10 cellular contexts compared by ENCODE assay signal in genomic region chr4:971670-972500, GRCh38. TPM values are rescaled to one million over a fixed set of nuclear protein-coding genes. Genes with fewer than 3 reads are reported as not detected.
A peak's percentile ranks its signal among the peaks of the same experiment; 100 is the strongest.
DNase-seq lines count a peak whose midpoint lies in the region; ATAC-seq, FAIRE-seq and TF ChIP-seq lines count a peak whose summit lies in the region.
"Had no signal": no experiment of that assay in that cellular context is flagged by ENCODE, and none has a peak within 500 bp of the region (broad histone marks: within the 10 kb centered on the region; RNA-seq: fewer than 3 reads in every experiment).

No MANE protein-coding gene starts in this region.

- H3K4me3 ChIP-seq in cardiac muscle cell (peak overlapping the region; percentile 73), GM12878 (peak overlapping the region; percentile 75; the same call in 1 of the 2 replicates), mesenchymal stem cell (ENCODE audit: insufficient read depth in 1 of 2, low read depth in 1 of 2, low read length in 2 of 2) (peak overlapping the region in 1 of 2 experiments; percentile 86), upper lobe of left lung (peak overlapping the region in 3 of 4 donors; percentile 88 to 97 (median 96))

- H4K20me1 ChIP-seq in GM12878 (ENCODE audit: control insufficient read depth, insufficient read depth), result no peaks in the 10 kb centered on the region

- TF ChIP-seq CTCF in cardiac muscle cell (IDR thresholded peaks at IDR 0.05; ENCODE audit: low read depth, low read length) (no peak), GM12878 (IDR thresholded peaks at IDR 0.05 in 2 of 3, conservative IDR thresholded peaks at IDR 0.05 in 1 of 3; ENCODE audit: control insufficient read depth in 2 of 3, extremely low read depth in 1 of 3, insufficient read depth in 1 of 3, low read depth in 3 of 3, low read length in 3 of 3) (no peak), upper lobe of left lung (IDR thresholded peaks at IDR 0.05) (no peak)

- H3K27me3 ChIP-seq in cardiac muscle cell (peaks cover 42% of the 10 kb centered on the region), GM12878 (replicated peaks in 1 of 2; ENCODE audit: control insufficient read depth in 2 of 2, insufficient read depth in 2 of 2, low read length in 1 of 2) (no peaks in the 10 kb centered on the region), mesenchymal stem cell (ENCODE audit: control insufficient read depth in 1 of 2, insufficient read depth in 1 of 2, low read length in 2 of 2) (no peaks in the 10 kb centered on the region), upper lobe of left lung (peaks cover 0 to 6% (median 2%) of the 10 kb centered on the region in 4 donors)

- WGBS in GM12878 (ENCODE audit: insufficient coverage, insufficient replicate concordance, low lambda C conversion rate, missing lambda C conversion rate), result 75% methylated on average over 24 of the region's 24 CpGs
- 84% methylated on average over 24 of the region's 24 CpGs for WGBS in mesenchymal stem cell
- WGBS in upper lobe of left lung, 2 donors, result 62 to 74% methylated on average over 7 to 14 of the region's 24 CpGs

- H3K4ac ChIP-seq in mesenchymal stem cell (ENCODE audit: low read depth in 1 of 2, low read length in 2 of 2), result no peak overlapping the region

- no peak for FAIRE-seq in GM12878 (lab: Jason Lieb, UNC)

- peak overlapping the region; percentile 80 for H2BK15ac ChIP-seq in mesenchymal stem cell (ENCODE audit: low read depth, poor library complexity, severe bottlenecking)

- H3K27ac ChIP-seq in cardiac muscle cell, result no peak overlapping the region
- H3K27ac ChIP-seq in GM12878 (ENCODE audit: control insufficient read depth, insufficient read depth), result no peak overlapping the region
- no peak overlapping the region for H3K27ac ChIP-seq in mesenchymal stem cell (ENCODE audit: low read length, poor library complexity, severe bottlenecking)
- H3K27ac ChIP-seq in upper lobe of left lung, result no peak overlapping the region

- H2BK12ac ChIP-seq in mesenchymal stem cell (ENCODE audit: low read length in 2 of 2), result no peak overlapping the region

- no peak overlapping the region for H3K23ac ChIP-seq in mesenchymal stem cell (ENCODE audit: low read length in 2 of 2)

- H3K18ac ChIP-seq in mesenchymal stem cell (ENCODE audit: low read depth in 1 of 2, low read length in 2 of 2), result no peak overlapping the region

- no TSS peak for BruUV-seq in GM12878 (replicated peaks; lab: Mats Ljungman, UMichigan)

- peak overlapping the region; percentile 98 for H3K4me2 ChIP-seq in GM12878 (ENCODE audit: control insufficient read depth, insufficient read depth)
- H3K4me2 ChIP-seq in mesenchymal stem cell (ENCODE audit: low read length, poor library complexity, severe bottlenecking), result peak overlapping the region; percentile 80

- no peak overlapping the region for H4K8ac ChIP-seq in mesenchymal stem cell (ENCODE audit: low read length)

- RAD21 ChIA-PET in GM12878 (lab: Charles Lee; ENCODE audit: unreplicated experiment), result no interaction called here

- H3K79me1 ChIP-seq in mesenchymal stem cell (replicated peaks; ENCODE audit: low read length, poor library complexity, severe bottlenecking), result peaks cover 36% of the 10 kb centered on the region

- no peak overlapping the region for H4K91ac ChIP-seq in mesenchymal stem cell (ENCODE audit: low read length)

- no peak for TF ChIP-seq EP300 in GM12878 (IDR thresholded peaks at IDR 0.05; ENCODE audit: borderline replicate concordance in 1 of 2, control insufficient read depth in 1 of 2, low read depth in 2 of 2, low read length in 2 of 2)
- TF ChIP-seq EP300 in upper lobe of left lung (IDR thresholded peaks at IDR 0.05), result no peak

- SMC1A ChIA-PET in GM12878 (lab: Charles Lee; ENCODE audit: uncharacterized antibody, unreplicated experiment), result no interaction called here

- no peak for ATAC-seq in left ventricle myocardium superior
- ATAC-seq in GM12878, result 0 out of 3 replicates have a peak, but pooled peaks have one; percentile 10
- no peak for ATAC-seq in upper lobe of left lung (ENCODE audit: low FRiP score in 2 of 2)
- no peak for ATAC-seq in HG02938 (IDR thresholded peaks at IDR 0.05; ENCODE audit: unreplicated experiment)
- ATAC-seq in GM18505 (IDR thresholded peaks at IDR 0.05; ENCODE audit: unreplicated experiment), result no peak

- H3K9ac ChIP-seq in GM12878 (ENCODE audit: control insufficient read depth, insufficient read depth, low read length), result peak overlapping the region; percentile 56; the same call in 1 of the 2 replicates
- H3K9ac ChIP-seq in mesenchymal stem cell (ENCODE audit: low read length), result peak overlapping the region; percentile 79

- no peak overlapping the region for H2BK120ac ChIP-seq in mesenchymal stem cell (ENCODE audit: low read depth, low read length)

- in situ Hi-C loops in GM12878 (cut with MboI), result no loop called here

- H3K36me3 ChIP-seq in cardiac muscle cell (no peaks in the 10 kb centered on the region), GM12878 (ENCODE audit: control insufficient read depth in 2 of 2, insufficient read depth in 2 of 2, low read length in 1 of 2) (no peaks in the 10 kb centered on the region), mesenchymal stem cell (ENCODE audit: control insufficient read depth in 1 of 2, insufficient read depth in 2 of 2, low read depth in 1 of 2, low read length in 2 of 2) (peaks cover 6 to 34% of the 10 kb centered on the region in 2 experiments), upper lobe of left lung (peaks cover 0 to 9% (median 1%) of the 10 kb centered on the region in 4 donors)

- CTCF ChIA-PET in GM12878 (lab: Yijun Ruan, JAX), result no interaction called here

- POLR2A ChIA-PET in GM12878 (lab: Charles Lee), result interaction anchor here (0.9 to 1.7 kb wide), 3 partner anchors 15 to 38 kb away, joined by 3 to 4 read pairs (median 3); partner anchors contain the start of gene IDUA

- TF ChIP-seq POLR2A in GM12878 (IDR thresholded peaks at IDR 0.05; ENCODE audit: low read depth, low read length) (no peak), upper lobe of left lung (IDR thresholded peaks at IDR 0.05) (no peak), GM18505 (IDR thresholded peaks at IDR 0.05; ENCODE audit: borderline replicate concordance, extremely low read depth, insufficient read depth, insufficient read length) (no peak)

- no peak overlapping the region for H2AFZ ChIP-seq in GM12878 (ENCODE audit: control insufficient read depth, low read depth, low read length)
- H2AFZ ChIP-seq in mesenchymal stem cell (ENCODE audit: low read depth, low read length), result no peak overlapping the region

- no peak overlapping the region for H2AK5ac ChIP-seq in mesenchymal stem cell (ENCODE audit: low read length, severe bottlenecking)

- H3K4me1 ChIP-seq in cardiac muscle cell (ENCODE audit: low read depth) (no peaks in the 10 kb centered on the region), GM12878 (ENCODE audit: control insufficient read depth, insufficient read depth, low read length) (peaks cover 5% of the 10 kb centered on the region; the same call in 1 of the 2 replicates), mesenchymal stem cell (ENCODE audit: control insufficient read depth, insufficient read depth, low read depth, low read length) (peaks cover 32% of the 10 kb centered on the region), upper lobe of left lung (peaks cover 20 to 51% (median 25%) of the 10 kb centered on the region in 4 donors)

- no peak for DNase-seq in cardiac muscle cell (ENCODE audit: low read depth in 1 of 2, low spot score in 1 of 2)
- no peak for DNase-seq in left ventricle myocardium superior
- DNase-seq in GM12878 (ENCODE audit: low read depth, low spot score), result no peak
- no peak for DNase-seq in mesenchymal stem cell
- peak in 1 of 2 donors; percentile 61 for DNase-seq in upper lobe of left lung
- DNase-seq in NCI-H748 (lab: John Stamatoyannopoulos, UW; ENCODE audit: unreplicated experiment), result no peak
- DNase-seq: central memory CD4-positive, alpha-beta T cell; NCI-H748 treated with DMSO at 0.1 percent for 48 hours had no signal

- no peak for TF ChIP-seq RAD21 in GM12878 (IDR thresholded peaks at IDR 0.05; ENCODE audit: insufficient read depth, low read depth, low read length)

- no peak overlapping the region for H2BK5ac ChIP-seq in mesenchymal stem cell (ENCODE audit: low read depth, low read length, poor library complexity, severe bottlenecking)

- H3K14ac ChIP-seq in mesenchymal stem cell (ENCODE audit: low read length in 2 of 2), result no peak overlapping the region

- intact Hi-C loops in left ventricle myocardium superior (cut with micrococcal nuclease), result no loop called here
- intact Hi-C loops in GM12878 (cut with micrococcal nuclease; ENCODE audit: unreplicated experiment), result loop anchor here (5.0 kb wide), 1 partner anchor 35 kb away; no protein-coding TSS in a partner anchor

- H3K79me2 ChIP-seq in GM12878 (ENCODE audit: control insufficient read depth, insufficient read depth, low read length), result no peaks in the 10 kb centered on the region

- H3K9me3 ChIP-seq in cardiac muscle cell (ENCODE audit: low read depth), result no peaks in the 10 kb centered on the region
- no peaks in the 10 kb centered on the region; the same call in 2 of the 3 replicates for H3K9me3 ChIP-seq in GM12878 (replicated peaks; ENCODE audit: control insufficient read depth, insufficient read depth, low read length)
- no peaks in the 10 kb centered on the region for H3K9me3 ChIP-seq in mesenchymal stem cell (ENCODE audit: control insufficient read depth, low read length)
- H3K9me3 ChIP-seq in upper lobe of left lung, result no peaks in the 10 kb centered on the region

RNA-seq across cellular contexts. Expression of gene DGKQ, which starts 1.5 kb away (rescaled TPM):
- total RNA-seq in cardiac muscle cell (15.9 and 17.1 TPM in 2 replicates), left ventricle myocardium superior (3.6 TPM), GM12878 (2014; rRNA removed) (7.8 and 8.0 TPM in 2 replicates), GM12878 (2014; rRNA removed; fragmentation: Illumina TruSeq; extraction: Trizol) (1.7 and 1.8 TPM in 2 replicates), GM12878 (2021) (9.5 and 10.5 TPM in 2 replicates), upper lobe of left lung (10 to 100 TPM; 10.7 to 36.7 (median 17.5) TPM)
- polyA plus RNA-seq in cardiac muscle cell (13.5 and 15.1 TPM in 2 replicates), GM12878 (2011; rRNA removed) (1.1 and 2.8 TPM in 2 replicates), GM12878 (2014; fragmentation: Illumina TruSeq; extraction: Trizol) (0.49 and 0.79 TPM in 2 replicates), GM12878 (2014; fragmentation: Nextera tagmentation; extraction: Ambion mirVana) (under 1 TPM; 0.11 to 0.46 TPM), GM12878 (2014; rRNA removed) (8.1 and 8.5 TPM in 2 replicates), GM12878 (2016; fragmentation: Nextera tagmentation; extraction: Ambion mirVana) (1 to 10 TPM in 1 of 2 experiments, under 1 TPM in 1; 0.79 to 1.1 TPM)
- 11.3 and 12.9 TPM in 2 replicates for total RNA-seq in GM12878 (2013; cell fraction: nucleolus; rRNA removed)
- polyA plus RNA-seq in GM12878 (2011; ENCODE audit: low read depth), result 1.3 TPM
- polyA plus RNA-seq in GM12878 (2011; cell fraction: cytosol; rRNA removed), result 3.6 and 6.1 TPM in 2 replicates
- 62.4 and 74.3 TPM in 2 replicates for polyA plus RNA-seq in GM12878 (2011; cell fraction: nucleus; rRNA removed)
- polyA plus RNA-seq in GM12878 (2012), result 4.3 and 4.8 TPM in 2 replicates
- 2.3 and 4.4 TPM in 2 replicates for polyA minus RNA-seq in GM12878 (2011; rRNA and poly(A)+ RNA removed)
- 1.5 and 2.3 TPM in 2 replicates for polyA minus RNA-seq in GM12878 (2011; cell fraction: cytosol; rRNA and poly(A)+ RNA removed)
- polyA minus RNA-seq in GM12878 (2011; cell fraction: nucleus; rRNA and poly(A)+ RNA removed), result 6.8 and 10.8 TPM in 2 replicates
- 5.2 TPM for polyA plus RNA-seq in mesenchymal stem cell (2013, experiment 1 of 2)
- polyA plus RNA-seq in mesenchymal stem cell (2013, experiment 2 of 2), result 5.1 TPM

RNA-seq across cellular contexts. Expression of gene IDUA, which starts 15.0 kb away (rescaled TPM):
- total RNA-seq in cardiac muscle cell (13.0 and 14.9 TPM in 2 replicates), left ventricle myocardium superior (8.7 TPM), GM12878 (2014; rRNA removed) (2.4 and 5.4 TPM in 2 replicates), GM12878 (2014; rRNA removed; fragmentation: Illumina TruSeq; extraction: Trizol) (0.23 and 0.76 TPM in 2 replicates), GM12878 (2021) (5.7 and 7.6 TPM in 2 replicates), upper lobe of left lung (100 to 1,000 TPM in 1 of 6 donors, 10 to 100 TPM in 5; 13.5 to 152 (median 55.9) TPM)
- polyA plus RNA-seq in cardiac muscle cell (29.9 and 34.0 TPM in 2 replicates), GM12878 (2011; rRNA removed) (0.37 and 1.2 TPM in 2 replicates), GM12878 (2014; fragmentation: Illumina TruSeq; extraction: Trizol) (0.24 TPM in 1 of 2 replicates, not detected in the other), GM12878 (2014; fragmentation: Nextera tagmentation; extraction: Ambion mirVana) (under 1 TPM in 1 of 2 experiments, not detected in 1; 0.05 TPM), GM12878 (2014; rRNA removed) (5.8 and 6.3 TPM in 2 replicates), GM12878 (2016; fragmentation: Nextera tagmentation; extraction: Ambion mirVana) (1 to 10 TPM; 1.4 TPM)
- total RNA-seq in GM12878 (2013; cell fraction: nucleolus; rRNA removed), result 21.8 and 23.4 TPM in 2 replicates
- 1.2 TPM for polyA plus RNA-seq in GM12878 (2011; ENCODE audit: low read depth)
- polyA plus RNA-seq in GM12878 (2011; cell fraction: cytosol; rRNA removed), result 0.69 and 1.7 TPM in 2 replicates
- 39.0 and 44.5 TPM in 2 replicates for polyA plus RNA-seq in GM12878 (2011; cell fraction: nucleus; rRNA removed)
- polyA plus RNA-seq in GM12878 (2012), result 4.6 and 5.6 TPM in 2 replicates
- polyA minus RNA-seq in GM12878 (2011; rRNA and poly(A)+ RNA removed), result 1.0 TPM in 1 of 2 replicates, not detected in the other
- 1.8 and 4.0 TPM in 2 replicates for polyA minus RNA-seq in GM12878 (2011; cell fraction: cytosol; rRNA and poly(A)+ RNA removed)
- 6.5 and 11.9 TPM in 2 replicates for polyA minus RNA-seq in GM12878 (2011; cell fraction: nucleus; rRNA and poly(A)+ RNA removed)
- 14.5 TPM for polyA plus RNA-seq in mesenchymal stem cell (2013, experiment 1 of 2)
- 13.8 TPM for polyA plus RNA-seq in mesenchymal stem cell (2013, experiment 2 of 2)

RNA-seq across cellular contexts. Expression of gene SLC26A1, which starts 21.3 kb away (rescaled TPM):
- total RNA-seq in cardiac muscle cell, result 0.25 and 0.77 TPM in 2 replicates
- polyA plus RNA-seq in cardiac muscle cell, result 2.8 and 6.3 TPM in 2 replicates
- total RNA-seq in left ventricle myocardium superior, result not detected
- total RNA-seq in GM12878 (2013; cell fraction: nucleolus; rRNA removed), result 0.23 and 0.32 TPM in 2 replicates
- 0.28 TPM in 1 of 2 replicates, not detected in the other for total RNA-seq in GM12878 (2014; rRNA removed)
- not detected in 2 replicates for total RNA-seq in GM12878 (2014; rRNA removed; fragmentation: Illumina TruSeq; extraction: Trizol)
- not detected in 2 replicates for total RNA-seq in GM12878 (2021)
- polyA plus RNA-seq in GM12878 (2011; ENCODE audit: low read depth), result not detected
- polyA plus RNA-seq in GM12878 (2011; rRNA removed), result 0.12 TPM in 1 of 2 replicates, not detected in the other
- 0.07 TPM in 1 of 2 replicates, not detected in the other for polyA plus RNA-seq in GM12878 (2011; cell fraction: cytosol; rRNA removed)
- 0.22 TPM in 1 of 2 replicates, not detected in the other for polyA plus RNA-seq in GM12878 (2011; cell fraction: nucleus; rRNA removed)
- 0.42 and 0.72 TPM in 2 replicates for polyA plus RNA-seq in GM12878 (2012)
- not detected in 2 replicates for polyA plus RNA-seq in GM12878 (2014; fragmentation: Illumina TruSeq; extraction: Trizol)
- under 1 TPM in 1 of 2 experiments, not detected in 1; 0.05 TPM for polyA plus RNA-seq in GM12878 (2014; fragmentation: Nextera tagmentation; extraction: Ambion mirVana)
- not detected in 2 replicates for polyA plus RNA-seq in GM12878 (2014; rRNA removed)
- under 1 TPM; 0.83 to 0.96 TPM for polyA plus RNA-seq in GM12878 (2016; fragmentation: Nextera tagmentation; extraction: Ambion mirVana)
- not detected in 2 replicates for polyA minus RNA-seq in GM12878 (2011; rRNA and poly(A)+ RNA removed)
- polyA minus RNA-seq in GM12878 (2011; cell fraction: cytosol; rRNA and poly(A)+ RNA removed), result not detected in 2 replicates
- not detected in 2 replicates for polyA minus RNA-seq in GM12878 (2011; cell fraction: nucleus; rRNA and poly(A)+ RNA removed)
- 0.15 TPM for polyA plus RNA-seq in mesenchymal stem cell (2013, experiment 1 of 2)
- polyA plus RNA-seq in mesenchymal stem cell (2013, experiment 2 of 2), result 0.26 TPM
- total RNA-seq in upper lobe of left lung, result 1 to 10 TPM in 1 of 6 donors, under 1 TPM in 5; 0.39 to 2.1 (median 0.68) TPM

RNA-seq across cellular contexts. Expression of gene FGFRL1, which starts 39.5 kb away (rescaled TPM):
- total RNA-seq in cardiac muscle cell (32.7 and 40.7 TPM in 2 replicates), left ventricle myocardium superior (26.6 TPM), GM12878 (2014; rRNA removed) (0.34 and 0.38 TPM in 2 replicates), GM12878 (2014; rRNA removed; fragmentation: Illumina TruSeq; extraction: Trizol) (0.14 and 0.22 TPM in 2 replicates), GM12878 (2021) (0.97 and 1.1 TPM in 2 replicates), upper lobe of left lung (10 to 100 TPM; 21.0 to 32.4 (median 25.6) TPM)
- polyA plus RNA-seq in cardiac muscle cell (18.7 and 22.9 TPM in 2 replicates), GM12878 (2011; rRNA removed) (0.72 and 1.5 TPM in 2 replicates), GM12878 (2014; fragmentation: Illumina TruSeq; extraction: Trizol) (0.05 and 0.24 TPM in 2 replicates), GM12878 (2014; fragmentation: Nextera tagmentation; extraction: Ambion mirVana) (under 1 TPM; 0.02 to 0.03 TPM), GM12878 (2014; rRNA removed) (0.51 and 0.55 TPM in 2 replicates), GM12878 (2016; fragmentation: Nextera tagmentation; extraction: Ambion mirVana) (not detected)
- total RNA-seq in GM12878 (2013; cell fraction: nucleolus; rRNA removed), result 16.3 and 17.5 TPM in 2 replicates
- 2.1 TPM for polyA plus RNA-seq in GM12878 (2011; ENCODE audit: low read depth)
- 4.0 and 4.5 TPM in 2 replicates for polyA plus RNA-seq in GM12878 (2011; cell fraction: cytosol; rRNA removed)
- 8.3 and 14.1 TPM in 2 replicates for polyA plus RNA-seq in GM12878 (2011; cell fraction: nucleus; rRNA removed)
- 3.0 and 4.0 TPM in 2 replicates for polyA plus RNA-seq in GM12878 (2012)
- polyA minus RNA-seq in GM12878 (2011; rRNA and poly(A)+ RNA removed), result 13.5 and 27.6 TPM in 2 replicates
- polyA minus RNA-seq in GM12878 (2011; cell fraction: cytosol; rRNA and poly(A)+ RNA removed), result 2.0 and 2.1 TPM in 2 replicates
- 4.0 and 8.0 TPM in 2 replicates for polyA minus RNA-seq in GM12878 (2011; cell fraction: nucleus; rRNA and poly(A)+ RNA removed)
- 23.4 TPM for polyA plus RNA-seq in mesenchymal stem cell (2013, experiment 1 of 2)
- polyA plus RNA-seq in mesenchymal stem cell (2013, experiment 2 of 2), result 23.1 TPM

RNA-seq across cellular contexts. Expression of gene TMEM175, which starts 39.6 kb away (rescaled TPM):
- total RNA-seq in cardiac muscle cell (31.6 and 36.4 TPM in 2 replicates), left ventricle myocardium superior (19.8 TPM), GM12878 (2014; rRNA removed) (26.1 and 31.8 TPM in 2 replicates), GM12878 (2014; rRNA removed; fragmentation: Illumina TruSeq; extraction: Trizol) (11.1 and 12.4 TPM in 2 replicates), GM12878 (2021) (21.8 and 26.0 TPM in 2 replicates), upper lobe of left lung (100 to 1,000 TPM in 1 of 6 donors, 10 to 100 TPM in 5; 24.6 to 126 (median 41.8) TPM)
- polyA plus RNA-seq in cardiac muscle cell (28.3 and 35.1 TPM in 2 replicates), GM12878 (2011; rRNA removed) (9.5 and 19.2 TPM in 2 replicates), GM12878 (2014; fragmentation: Illumina TruSeq; extraction: Trizol) (3.8 and 10.0 TPM in 2 replicates), GM12878 (2014; fragmentation: Nextera tagmentation; extraction: Ambion mirVana) (under 1 TPM; 0.11 to 0.22 TPM), GM12878 (2014; rRNA removed) (39.5 and 53.5 TPM in 2 replicates), GM12878 (2016; fragmentation: Nextera tagmentation; extraction: Ambion mirVana) (10 to 100 TPM; 25.4 to 31.5 TPM)
- total RNA-seq in GM12878 (2013; cell fraction: nucleolus; rRNA removed), result 41.5 and 43.7 TPM in 2 replicates
- 29.5 TPM for polyA plus RNA-seq in GM12878 (2011; ENCODE audit: low read depth)
- polyA plus RNA-seq in GM12878 (2011; cell fraction: cytosol; rRNA removed), result 36.8 and 40.3 TPM in 2 replicates
- 218 and 219 TPM in 2 replicates for polyA plus RNA-seq in GM12878 (2011; cell fraction: nucleus; rRNA removed)
- 23.1 and 26.7 TPM in 2 replicates for polyA plus RNA-seq in GM12878 (2012)
- polyA minus RNA-seq in GM12878 (2011; rRNA and poly(A)+ RNA removed), result 12.2 and 16.1 TPM in 2 replicates
- polyA minus RNA-seq in GM12878 (2011; cell fraction: cytosol; rRNA and poly(A)+ RNA removed), result 6.5 and 9.0 TPM in 2 replicates
- 21.6 and 32.9 TPM in 2 replicates for polyA minus RNA-seq in GM12878 (2011; cell fraction: nucleus; rRNA and poly(A)+ RNA removed)
- 20.5 TPM for polyA plus RNA-seq in mesenchymal stem cell (2013, experiment 1 of 2)
- polyA plus RNA-seq in mesenchymal stem cell (2013, experiment 2 of 2), result 23.0 TPM
